ENCODE assay signal across 13 cellular contexts in genomic region chr3:185734725-185735096, GRCh38.
"Had no signal": no experiment of that assay in that cellular context is flagged by ENCODE, and none has a peak within 500 bp of the region (broad histone marks: within the 10 kb centered on the region; RNA-seq: fewer than 3 reads in every experiment).

No MANE protein-coding gene starts in this region.

- H3K4me3 Mint-ChIP-seq: activated CD4-positive, alpha-beta T cell treated with anti-CD3 and anti-CD28 coated beads, Interleukin-2, amount 10 ng/mL, durations not matched to agents 7 days and 5 days; activated naive CD8-positive, alpha-beta T cell treated with anti-CD3 and anti-CD28 coated beads for 36 hours; activated T-cell treated with anti-CD3 and anti-CD28 coated beads, Interleukin-2, amount 50 U/mL, for 4 hours; T-cell had no signal

- ATAC-seq: T-cell had no signal

- H3K27ac Mint-ChIP-seq: activated CD4-positive, alpha-beta T cell treated with anti-CD3 and anti-CD28 coated beads, Interleukin-2, amount 10 ng/mL, durations not matched to agents 7 days and 5 days; activated naive CD8-positive, alpha-beta T cell treated with anti-CD3 and anti-CD28 coated beads for 36 hours; T-cell had no signal

- H3K27ac ChIP-seq: dorsolateral prefrontal cortex, heart left ventricle, ovary, vagina had no signal

- H3K36me3 ChIP-seq: heart left ventricle, ovary, vagina had no signal

- H3K27me3 ChIP-seq: heart left ventricle, ovary, vagina had no signal

- H3K9me3 ChIP-seq: heart left ventricle, ovary, vagina had no signal

- FAIRE-seq: endometrium, islet of Langerhans had no signal

- H3K9me3 Mint-ChIP-seq: activated CD4-positive, alpha-beta T cell treated with anti-CD3 and anti-CD28 coated beads, Interleukin-2, amount 10 ng/mL, durations not matched to agents 7 days and 5 days; activated naive CD8-positive, alpha-beta T cell treated with anti-CD3 and anti-CD28 coated beads for 36 hours; activated T-cell treated with anti-CD3 and anti-CD28 coated beads, Interleukin-2, amount 50 U/mL, for 4 hours; T-cell had no signal

- H3K36me3 Mint-ChIP-seq: activated naive CD8-positive, alpha-beta T cell treated with anti-CD3 and anti-CD28 coated beads for 36 hours; T-cell had no signal

- H3K4me1 Mint-ChIP-seq: activated naive CD8-positive, alpha-beta T cell treated with anti-CD3 and anti-CD28 coated beads for 36 hours; T-cell had no signal

- H3K4me3 ChIP-seq: dorsolateral prefrontal cortex, heart left ventricle, ovary, vagina had no signal

- DNase-seq: activated CD4-positive, alpha-beta T cell treated with anti-CD3 and anti-CD28 coated beads, Interleukin-2, amount 10 ng/mL, durations not matched to agents 7 days and 5 days; activated CD4-positive, CD25-positive, alpha-beta regulatory T cell; activated gamma-delta T cell treated with Interleukin-2 at 50 U/mL for 16 hours; activated naive CD8-positive, alpha-beta T cell treated with anti-CD3 and anti-CD28 coated beads for 36 hours; activated T-cell treated with anti-CD3 and anti-CD28 coated beads, Interleukin-2, amount 50 U/mL, for 4 hours; dorsolateral prefrontal cortex; foreskin melanocyte; heart left ventricle; ovary; T-cell had no signal
